Comparison of ENCODE assay signal across 16 cellular contexts in genomic region chr18:46678785-46679404, GRCh38.
"Had no signal": no experiment of that assay in that cellular context is flagged by ENCODE, and none has a peak within 500 bp of the region (broad histone marks: within the 10 kb centered on the region; RNA-seq: fewer than 3 reads in every experiment).

No MANE protein-coding gene starts in this region.

- ATAC-seq: pancreas; stimulated activated effector memory CD8-positive, alpha-beta T cell treated with anti-CD3 and anti-CD28 coated beads, Interleukin-12 subunit alpha, Interleukin-12 subunit beta, amount 100 ng/mL, for 72 hours had no signal

- H3K4me3 Mint-ChIP-seq: activated naive CD4-positive, alpha-beta T cell treated with anti-CD3 and anti-CD28 coated beads, Interleukin-2, amount 10 ng/mL, durations not matched to agents 7 days and 5 days; dendritic cell treated with granulocyte-macrophage colony-stimulating factor and Interleukin-4, amounts not matched to agents 40 ng/mL and 50 ng/mL, for 4 days; naive B cell; stimulated activated effector memory CD8-positive, alpha-beta T cell treated with anti-CD3 and anti-CD28 coated beads, Interleukin-12 subunit alpha, Interleukin-12 subunit beta, amount 100 ng/mL, for 72 hours had no signal

- DNase-seq: activated CD4-positive, alpha-beta T cell treated with anti-CD3 and anti-CD28 coated beads, Interleukin-2, amount 50 U/mL, for 4 hours; activated CD4-positive, CD25-positive, alpha-beta regulatory T cell treated with anti-CD3 and anti-CD28 coated beads, Interleukin-2, amount 50 U/mL, for 72 hours; activated naive CD4-positive, alpha-beta T cell treated with anti-CD3 and anti-CD28 coated beads, Interleukin-2, amount 10 ng/mL, durations not matched to agents 7 days and 5 days; activated T-cell treated with anti-CD3 and anti-CD28 coated beads for 4 hours; effector memory CD4-positive, alpha-beta T cell; foreskin fibroblast; glutamatergic neuron; hypothalamus; left ventricle myocardium inferior; naive B cell; pancreas; stimulated activated CD4-positive, alpha-beta T cell treated with anti-CD3 and anti-CD28 coated beads, Interleukin-12 subunit alpha, Interleukin-12 subunit beta, amount 100 ng/mL, for 4 hours; stimulated activated CD4-positive, alpha-beta T cell treated with anti-CD3 and anti-CD28 coated beads, Interleukin-2, amount 100 ng/mL, for 24 hours had no signal

- H3K36me3 Mint-ChIP-seq: activated naive CD4-positive, alpha-beta T cell treated with anti-CD3 and anti-CD28 coated beads, Interleukin-2, amount 10 ng/mL, durations not matched to agents 7 days and 5 days; naive B cell; stimulated activated effector memory CD8-positive, alpha-beta T cell treated with anti-CD3 and anti-CD28 coated beads, Interleukin-12 subunit alpha, Interleukin-12 subunit beta, amount 100 ng/mL, for 72 hours had no signal

- H3K4me1 Mint-ChIP-seq: activated naive CD4-positive, alpha-beta T cell treated with anti-CD3 and anti-CD28 coated beads, Interleukin-2, amount 10 ng/mL, durations not matched to agents 7 days and 5 days; stimulated activated effector memory CD8-positive, alpha-beta T cell treated with anti-CD3 and anti-CD28 coated beads, Interleukin-12 subunit alpha, Interleukin-12 subunit beta, amount 100 ng/mL, for 72 hours had no signal

- FAIRE-seq: pancreas had no signal

- H3K9me3 Mint-ChIP-seq: activated naive CD4-positive, alpha-beta T cell treated with anti-CD3 and anti-CD28 coated beads, Interleukin-2, amount 10 ng/mL, durations not matched to agents 7 days and 5 days; activated T-helper 2 cell treated with anti-CD3 and anti-CD28 coated beads, Interferon-gamma antibody, Interleukin-2, Interleukin-4, amounts not matched to agents 10 μg/mL and 5 μg/mL and 100 μg/mL, durations not matched to agents 14 hours and 24 hours and 36 hours; dendritic cell treated with granulocyte-macrophage colony-stimulating factor and Interleukin-4, amounts not matched to agents 40 ng/mL and 50 ng/mL, for 4 days; naive B cell; stimulated activated effector memory CD8-positive, alpha-beta T cell treated with anti-CD3 and anti-CD28 coated beads, Interleukin-12 subunit alpha, Interleukin-12 subunit beta, amount 100 ng/mL, for 72 hours had no signal

- H3K27ac Mint-ChIP-seq: activated naive CD4-positive, alpha-beta T cell treated with anti-CD3 and anti-CD28 coated beads, Interleukin-2, amount 10 ng/mL, durations not matched to agents 7 days and 5 days; activated T-helper 2 cell treated with anti-CD3 and anti-CD28 coated beads, Interferon-gamma antibody, Interleukin-2, Interleukin-4, amounts not matched to agents 10 μg/mL and 5 μg/mL and 100 μg/mL, durations not matched to agents 14 hours and 24 hours and 36 hours; dendritic cell treated with granulocyte-macrophage colony-stimulating factor and Interleukin-4, amounts not matched to agents 40 ng/mL and 50 ng/mL, for 4 days; naive B cell; stimulated activated effector memory CD8-positive, alpha-beta T cell treated with anti-CD3 and anti-CD28 coated beads, Interleukin-12 subunit alpha, Interleukin-12 subunit beta, amount 100 ng/mL, for 72 hours had no signal
